ENCODE assay signal across 5 cellular contexts in the genomic region with DNA sequence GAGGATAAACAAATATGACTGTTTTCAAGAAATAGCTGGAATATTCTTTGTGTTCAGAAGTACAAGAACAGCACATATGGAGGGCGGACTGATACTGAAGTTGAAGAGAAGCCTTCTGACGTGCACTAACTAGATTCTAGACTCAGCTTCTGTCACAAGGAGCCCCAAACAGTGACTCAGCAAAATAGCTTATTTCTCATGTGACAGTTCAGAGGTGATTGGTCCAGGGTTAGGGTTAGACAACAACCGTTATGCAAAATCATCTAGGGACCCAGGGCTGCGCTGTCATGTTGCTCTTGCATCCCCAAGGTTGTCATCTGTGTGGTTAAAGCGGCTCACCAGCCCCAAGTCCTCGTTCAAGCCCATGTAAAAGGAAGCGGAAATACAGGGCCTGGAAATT. TPM values are rescaled to one million over a fixed set of nuclear protein-coding genes. Genes with fewer than 3 reads are reported as not detected.
"Had no signal": no experiment of that assay in that cellular context is flagged by ENCODE, and none has a peak within 500 bp of the region (broad histone marks: within the 10 kb centered on the region; RNA-seq: fewer than 3 reads in every experiment).

No MANE protein-coding gene starts in this region.

RNA-seq across cellular contexts. Expression of a gene that starts 29.6 kb away (rescaled TPM):
- total RNA-seq: MCF 10A, Right ventricle myocardium inferior, RPMI7951, SJCRH30 had no signal
- polyA plus RNA-seq: IgD-negative memory B cell had no signal

RNA-seq across cellular contexts. Expression of a gene that starts 57.6 kb away (rescaled TPM):
- total RNA-seq: RPMI7951 had no signal
